Comparison of ENCODE assay signal across 17 cellular contexts in the genomic region with DNA sequence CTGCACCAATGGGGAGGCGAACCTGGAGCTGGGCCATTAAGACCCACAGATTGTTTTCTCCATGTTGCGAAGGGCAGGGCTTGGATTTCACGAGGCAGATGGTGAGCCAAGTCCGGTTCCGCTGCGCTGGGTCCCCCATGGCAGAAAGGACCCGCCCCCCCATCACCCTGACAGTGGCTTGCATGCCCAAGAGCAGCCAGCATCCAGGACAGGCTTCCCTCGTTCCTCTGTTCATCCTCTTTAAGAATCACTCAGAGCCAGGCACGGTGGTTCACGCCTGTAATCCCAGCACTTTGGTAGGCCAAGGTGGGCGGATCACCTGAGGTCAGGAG. TPM values are rescaled to one million over a fixed set of nuclear protein-coding genes. Genes with fewer than 3 reads are reported as not detected.
DNase-seq lines count a peak whose midpoint lies in the region; ATAC-seq and TF ChIP-seq lines count a peak whose summit lies in the region.
"Had no signal": no experiment of that assay in that cellular context is flagged by ENCODE, and none has a peak within 500 bp of the region (broad histone marks: within the 10 kb centered on the region; RNA-seq: fewer than 3 reads in every experiment).

No MANE protein-coding gene starts in this region.

- H3K4me1 ChIP-seq in right cardiac atrium (ENCODE audit: control insufficient read depth, insufficient read depth, low read length) (no peaks in the 10 kb centered on the region), heart right ventricle (peaks cover 0 to 21% (median 12%) of the 10 kb centered on the region in 9 donors), lower lobe of right lung (peaks cover 5% of the 10 kb centered on the region), aorta (ENCODE audit: control insufficient read depth in 1 of 2, insufficient read depth in 2 of 2, low read length in 2 of 2) (no peaks in the 10 kb centered on the region)

- H3K9me3 ChIP-seq in right cardiac atrium (ENCODE audit: control insufficient read depth, low read length), result no peaks in the 10 kb centered on the region
- H3K9me3 ChIP-seq in heart right ventricle, result no peaks in the 10 kb centered on the region
- no peaks in the 10 kb centered on the region for H3K9me3 ChIP-seq in lower lobe of right lung
- no peaks in the 10 kb centered on the region for H3K9me3 ChIP-seq in aorta (ENCODE audit: control insufficient read depth, low read length)
- H3K9me3 ChIP-seq: Caco-2 had no signal

- TF ChIP-seq CTCF in heart right ventricle (IDR thresholded peaks at IDR 0.05), result no peak
- TF ChIP-seq CTCF in lower lobe of right lung (IDR thresholded peaks at IDR 0.05), result no peak

- 94% methylated on average over 11 of the region's 11 CpGs for WGBS in right cardiac atrium
- WGBS in heart right ventricle, 2 donors, result 91 to 96% methylated on average over 11 of the region's 11 CpGs
- WGBS in aorta, 2 donors, result 84 to 89% methylated on average over 11 of the region's 11 CpGs

- H3K36me3 ChIP-seq in heart right ventricle, result no peaks in the 10 kb centered on the region
- no peaks in the 10 kb centered on the region for H3K36me3 ChIP-seq in lower lobe of right lung
- H3K36me3 ChIP-seq in aorta (ENCODE audit: control insufficient read depth in 1 of 2, insufficient read depth in 2 of 2, low read length in 1 of 2), result no peaks in the 10 kb centered on the region

- H3K27ac ChIP-seq in right cardiac atrium (ENCODE audit: low read length), result no peak overlapping the region
- H3K27ac ChIP-seq in heart right ventricle, result no peak overlapping the region
- peak overlapping the region; percentile 90 for H3K27ac ChIP-seq in angular gyrus (ENCODE audit: low read depth, low read length)
- no peak overlapping the region for H3K27ac ChIP-seq in lower lobe of right lung
- H3K27ac ChIP-seq in aorta (ENCODE audit: low read depth in 1 of 2, low read length in 2 of 2), result no peak overlapping the region

- intact Hi-C loops in right cardiac atrium (cut with DNase I) (no loop called here), heart right ventricle (cut with DNase I) (no loop called here), lower lobe of right lung (cut with DNase I) (no loop called here), aorta (cut with DNase I) (no loop called here)

- no peak overlapping the region for H3K4me3 ChIP-seq in right cardiac atrium (ENCODE audit: low read length)
- H3K4me3 ChIP-seq in heart right ventricle, result no peak overlapping the region
- H3K4me3 ChIP-seq in lower lobe of right lung, result no peak overlapping the region
- no peak overlapping the region for H3K4me3 ChIP-seq in aorta (ENCODE audit: low read length in 2 of 2)

- DNase-seq in right cardiac atrium (peak in 2 of 3 donors; percentile 39 to 44), heart right ventricle (no peak), lower lobe of right lung (peak; percentile 28), aorta (peak; percentile 13 to 55), EL (no peak), SW 1271 (lab: John Stamatoyannopoulos, UW) (no peak)
- DNase-seq: Caco-2, DMS 273 treated with DMSO at 0.1 percent for 48 hours, NCI-H1105 treated with DMSO at 0.1 percent for 48 hours, NCI-H1694, NCI-H2081, NCI-H446 treated with DMSO at 0.1 percent for 48 hours, NCI-H526 treated with DMSO at 0.1 percent for 48 hours, SHP77 had no signal

- H3K27me3 ChIP-seq in right cardiac atrium (ENCODE audit: control insufficient read depth, insufficient read depth), result no peaks in the 10 kb centered on the region
- no peaks in the 10 kb centered on the region for H3K27me3 ChIP-seq in heart right ventricle
- no peaks in the 10 kb centered on the region for H3K27me3 ChIP-seq in lower lobe of right lung (ENCODE audit: low read depth)
- H3K27me3 ChIP-seq in aorta (ENCODE audit: control insufficient read depth in 1 of 2, insufficient read depth in 2 of 2, low read length in 1 of 2), result no peaks in the 10 kb centered on the region

- ATAC-seq in right cardiac atrium (no peak), heart right ventricle (no peak), lower lobe of right lung (no peak), aorta (ENCODE audit: low FRiP score) (no peak), HG02840 (IDR thresholded peaks at IDR 0.05; ENCODE audit: low FRiP score, unreplicated experiment) (no peak)
- ATAC-seq: HCT116 had no signal

RNA-seq across cellular contexts. Expression of a gene that starts 15.8 kb away (rescaled TPM):
- total RNA-seq in right cardiac atrium (1 to 10 TPM; 4.8 to 6.0 (median 5.4) TPM), heart right ventricle (1 to 10 TPM; 2.4 to 5.7 (median 3.3) TPM), lower lobe of right lung (16.1 TPM), aorta (10 to 100 TPM in 1 of 2 donors, 1 to 10 TPM in 1; 7.8 to 15.1 TPM)
- polyA plus RNA-seq in right cardiac atrium (2.8 TPM), heart right ventricle (1 to 10 TPM; 2.4 to 3.8 TPM), aorta (1 to 10 TPM; 2.4 to 4.8 TPM)

RNA-seq across cellular contexts. Expression of a gene that starts 37.6 kb away (rescaled TPM):
- total RNA-seq in right cardiac atrium (10 to 100 TPM; 15.4 to 25.6 (median 19.0) TPM), heart right ventricle (10 to 100 TPM; 16.5 to 41.5 (median 22.2) TPM), lower lobe of right lung (119 TPM), aorta (10 to 100 TPM; 17.1 to 36.2 TPM)
- polyA plus RNA-seq in right cardiac atrium (12.6 TPM), heart right ventricle (10 to 100 TPM in 1 of 2 donors, 1 to 10 TPM in 1; 4.7 to 15.1 TPM), aorta (1 to 10 TPM; 5.5 to 6.6 TPM)

Comparison
In these comparisons a context has a peak if more than half of its experiments do, and no peak if none do; other contexts are left out.
1. DNase-seq: peak in right cardiac atrium (2 of 3), lower lobe of right lung (single experiment) and aorta (2 of 2); none in heart right ventricle (0 of 2), EL (single experiment) and SW 1271 (0 of 2).